Comparison of ENCODE assay signal across 8 cellular contexts in the genomic region with DNA sequence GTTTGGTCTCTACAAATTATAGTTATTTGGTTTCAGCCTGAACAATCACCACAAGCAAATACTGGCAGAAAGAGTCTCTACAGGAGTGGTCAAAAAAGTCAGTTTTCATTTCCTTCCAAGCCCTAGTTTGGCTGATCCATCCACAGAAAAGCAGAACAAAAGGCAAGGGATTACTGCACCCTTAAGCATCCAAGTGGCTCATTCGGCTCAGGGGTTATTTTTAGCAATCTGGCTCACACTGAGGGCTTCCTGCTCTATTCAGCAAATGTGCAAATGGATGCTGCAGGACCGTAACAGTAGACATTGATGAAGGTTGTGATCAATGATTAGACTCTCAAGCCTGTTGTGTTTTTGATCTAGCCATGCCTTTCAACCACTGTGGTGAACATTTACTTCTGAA.
DNase-seq lines count a peak whose midpoint lies in the region; ATAC-seq and TF ChIP-seq lines count a peak whose summit lies in the region.
"Had no signal": no experiment of that assay in that cellular context is flagged by ENCODE, and none has a peak within 500 bp of the region (broad histone marks: within the 10 kb centered on the region; RNA-seq: fewer than 3 reads in every experiment).

No MANE protein-coding gene starts in this region.

- no peak overlapping the region for H3K27ac Mint-ChIP-seq in naive thymus-derived CD4-positive, alpha-beta T cell

- no peak overlapping the region for H3K4me3 ChIP-seq in cardiac fibroblast (replicated peaks in 1 of 2; ENCODE audit: low read depth in 2 of 2, low read length in 2 of 2)
- H3K4me3 ChIP-seq in naive thymus-derived CD4-positive, alpha-beta T cell (ENCODE audit: low read length): no peak overlapping the region

- peak; percentile 44 for ATAC-seq in naive thymus-derived CD4-positive, alpha-beta T cell
- no peak for ATAC-seq in GM19455 (IDR thresholded peaks at IDR 0.05; ENCODE audit: unreplicated experiment)

- no peaks in the 10 kb centered on the region for H3K9me3 ChIP-seq in naive thymus-derived CD4-positive, alpha-beta T cell (ENCODE audit: control insufficient read depth in 2 of 3, low read length in 3 of 3)

- CTCF ChIA-PET in naive thymus-derived CD4-positive, alpha-beta T cell (lab: Charles Lee): no interaction called here
- CTCF ChIA-PET in RWPE1 (lab: Yijun Ruan, JAX): interaction anchor here (1.0 kb wide), 1 partner anchor 10 kb away, joined by 3 read pairs; no protein-coding TSS in a partner anchor

- H3K36me3 Mint-ChIP-seq in naive thymus-derived CD4-positive, alpha-beta T cell: no peaks in the 10 kb centered on the region

- no peaks in the 10 kb centered on the region for H3K36me3 ChIP-seq in naive thymus-derived CD4-positive, alpha-beta T cell (ENCODE audit: control insufficient read depth in 2 of 3, insufficient read depth in 3 of 3, low read length in 3 of 3)

- H3K27ac ChIP-seq in naive thymus-derived CD4-positive, alpha-beta T cell (ENCODE audit: low read depth, low read length): no peak overlapping the region
- no peak overlapping the region for H3K27ac ChIP-seq in RWPE1

- POLR2A ChIA-PET in naive thymus-derived CD4-positive, alpha-beta T cell (lab: Charles Lee): no interaction called here
- POLR2A ChIA-PET in RWPE1 (lab: Yijun Ruan, JAX; ENCODE audit: low non-redundant PET): no interaction called here

- intact Hi-C loops in naive thymus-derived CD4-positive, alpha-beta T cell (cut with micrococcal nuclease): no loop called here

- H3K27me3 Mint-ChIP-seq in naive thymus-derived CD4-positive, alpha-beta T cell: peaks cover 0 to 5% (median 4%) of the 10 kb centered on the region in 5 donors

- H3K9me3 Mint-ChIP-seq in naive thymus-derived CD4-positive, alpha-beta T cell: no peaks in the 10 kb centered on the region

- no peak overlapping the region for H3K4me3 Mint-ChIP-seq in naive thymus-derived CD4-positive, alpha-beta T cell

- H3K27me3 ChIP-seq in naive thymus-derived CD4-positive, alpha-beta T cell (ENCODE audit: control insufficient read depth in 2 of 2, insufficient read depth in 2 of 2, low read length in 2 of 2): no peaks in the 10 kb centered on the region

- peak; percentile 97 for DNase-seq in G401 (ENCODE audit: low spot score)
- DNase-seq in NCI-H2029 treated with DMSO at 0.1 percent for 48 hours (lab: John Stamatoyannopoulos, UW): peak; percentile 79
- DNase-seq in cardiac fibroblast (ENCODE audit: low read depth in 2 of 2): peak; percentile 4 to 59
- DNase-seq in naive thymus-derived CD4-positive, alpha-beta T cell: no peak
- no peak for DNase-seq in dedifferentiated amniotic fluid mesenchymal stem cell (ENCODE audit: extremely low spot score)
- DNase-seq in RWPE1 (ENCODE audit: low spot score): no peak
- DNase-seq: GF-D8 had no signal

- no peaks in the 10 kb centered on the region for H3K4me1 Mint-ChIP-seq in naive thymus-derived CD4-positive, alpha-beta T cell

- H3K4me1 ChIP-seq in naive thymus-derived CD4-positive, alpha-beta T cell (ENCODE audit: control insufficient read depth in 2 of 2, insufficient read depth in 2 of 2, low read length in 2 of 2): no peaks in the 10 kb centered on the region

- no peak for TF ChIP-seq CTCF in cardiac fibroblast (IDR thresholded peaks at IDR 0.05; ENCODE audit: low read depth, low read length)
- no peak for TF ChIP-seq CTCF in RWPE1 (conservative IDR thresholded peaks at IDR 0.05; ENCODE audit: low read depth)

- in situ Hi-C loops in G401 (cut with HindIII; ENCODE audit: low sequenced_read_pairs): no loop called here

Comparison
In these comparisons a context has a peak if more than half of its experiments do, and no peak if none do; other contexts are left out.
1. DNase-seq: peak in G401 (single experiment), NCI-H2029 treated with DMSO at 0.1 percent for 48 hours (single experiment) and cardiac fibroblast (2 of 2); none in naive thymus-derived CD4-positive, alpha-beta T cell (0 of 9), dedifferentiated amniotic fluid mesenchymal stem cell (single experiment) and RWPE1 (single experiment).